11 cellular contexts compared by ENCODE assay signal in genomic region chr17:60887607-60888028, GRCh38.
DNase-seq lines count a peak whose midpoint lies in the region; ATAC-seq and TF ChIP-seq lines count a peak whose summit lies in the region.
"Had no signal": no experiment of that assay in that cellular context is flagged by ENCODE, and none has a peak within 500 bp of the region (broad histone marks: within the 10 kb centered on the region; RNA-seq: fewer than 3 reads in every experiment).

No MANE protein-coding gene starts in this region.

- H3K27ac Mint-ChIP-seq in activated CD4-positive, alpha-beta T cell treated with anti-CD3 and anti-CD28 coated beads, Interleukin-2, amount 10 ng/mL, durations not matched to agents 24 days and 14 days: no peak overlapping the region
- H3K27ac Mint-ChIP-seq in stimulated activated effector memory CD8-positive, alpha-beta T cell treated with anti-CD3 and anti-CD28 coated beads, Interleukin-12 subunit alpha, Interleukin-12 subunit beta, amount 100 ng/mL, for 72 hours: peak overlapping the region; percentile 69

- no TSS peak for BruUV-seq in PC-3 (replicated peaks; lab: Mats Ljungman, UMichigan)

- POLR2A ChIA-PET in PC-3 (lab: Charles Lee; ENCODE audit: unreplicated experiment): interaction anchor here (0.9 kb wide), 1 partner anchor 70 kb away, joined by 4 read pairs; no protein-coding TSS in a partner anchor

- no peaks in the 10 kb centered on the region for H3F3A ChIP-seq in PC-3 (ENCODE audit: low read length, unreplicated experiment)

- H3K9me3 Mint-ChIP-seq in activated CD4-positive, alpha-beta T cell treated with anti-CD3 and anti-CD28 coated beads, Interleukin-2, amount 10 ng/mL, durations not matched to agents 24 days and 14 days: no peaks in the 10 kb centered on the region
- no peaks in the 10 kb centered on the region for H3K9me3 Mint-ChIP-seq in stimulated activated effector memory CD8-positive, alpha-beta T cell treated with anti-CD3 and anti-CD28 coated beads, Interleukin-12 subunit alpha, Interleukin-12 subunit beta, amount 100 ng/mL, for 72 hours

- no peaks in the 10 kb centered on the region for H3K9me2 ChIP-seq in PC-3 (replicated peaks; ENCODE audit: low read length)

- H3K4me3 Mint-ChIP-seq in activated CD4-positive, alpha-beta T cell treated with anti-CD3 and anti-CD28 coated beads, Interleukin-2, amount 10 ng/mL, durations not matched to agents 24 days and 14 days: peak overlapping the region; percentile 12
- H3K4me3 Mint-ChIP-seq in stimulated activated effector memory CD8-positive, alpha-beta T cell treated with anti-CD3 and anti-CD28 coated beads, Interleukin-12 subunit alpha, Interleukin-12 subunit beta, amount 100 ng/mL, for 72 hours: peak overlapping the region; percentile 63

- no peak for DNase-seq in activated CD4-positive, alpha-beta T cell treated with anti-CD3 and anti-CD28 coated beads, Interleukin-2, amount 10 ng/mL, durations not matched to agents 24 days and 14 days
- DNase-seq in activated CD4-positive, alpha-beta T cell treated with anti-CD3 and anti-CD28 coated beads for 48 hours: no peak
- DNase-seq in PC-3 (peak; percentile 29), foreskin keratinocyte (no peak), tibial nerve (ENCODE audit: low spot score in 2 of 2) (no peak), HPDE6-E6E7 (ENCODE audit: extremely low spot score) (no peak)
- DNase-seq in stimulated activated effector memory CD8-positive, alpha-beta T cell treated with anti-CD3 and anti-CD28 coated beads, Interleukin-12 subunit alpha, Interleukin-12 subunit beta, amount 100 ng/mL, for 72 hours (ENCODE audit: low spot score in 2 of 2): no peak
- DNase-seq: activated CD4-positive, alpha-beta T cell treated with anti-CD3 and anti-CD28 coated beads, Interleukin-2, amount 50 U/mL, for 4 hours; C1 segment of cervical spinal cord; GOT3 had no signal

- no peak; the same call in 1 of the 2 replicates for ATAC-seq in PC-3
- ATAC-seq in foreskin keratinocyte: no peak
- ATAC-seq in stimulated activated effector memory CD8-positive, alpha-beta T cell treated with anti-CD3 and anti-CD28 coated beads, Interleukin-12 subunit alpha, Interleukin-12 subunit beta, amount 100 ng/mL, for 72 hours: no peak
- no peak for ATAC-seq in HG03432 (IDR thresholded peaks at IDR 0.05; ENCODE audit: unreplicated experiment)

- H3K79me2 ChIP-seq in PC-3 (ENCODE audit: low read length): peaks cover 9% of the 10 kb centered on the region

- peaks cover 25% of the 10 kb centered on the region for H3K4me1 ChIP-seq in PC-3 (ENCODE audit: insufficient read depth, low read length)
- H3K4me1 ChIP-seq in foreskin keratinocyte: peaks cover 11% of the 10 kb centered on the region
- H3K4me1 ChIP-seq in tibial nerve: peaks cover 0 to 13% (median 0%) of the 10 kb centered on the region in 4 donors

- H3K4me2 ChIP-seq in PC-3 (ENCODE audit: low read length): peak overlapping the region; percentile 87

- H3K36me3 Mint-ChIP-seq in activated CD4-positive, alpha-beta T cell treated with anti-CD3 and anti-CD28 coated beads, Interleukin-2, amount 10 ng/mL, durations not matched to agents 24 days and 14 days (ENCODE audit: low read depth): no peaks in the 10 kb centered on the region
- H3K36me3 Mint-ChIP-seq in stimulated activated effector memory CD8-positive, alpha-beta T cell treated with anti-CD3 and anti-CD28 coated beads, Interleukin-12 subunit alpha, Interleukin-12 subunit beta, amount 100 ng/mL, for 72 hours: no peaks in the 10 kb centered on the region

- H3K27me3 ChIP-seq in PC-3 (ENCODE audit: low read length) (no peaks in the 10 kb centered on the region), foreskin keratinocyte (no peaks in the 10 kb centered on the region), tibial nerve (no peaks in the 10 kb centered on the region)

- H3K27me3 Mint-ChIP-seq in activated CD4-positive, alpha-beta T cell treated with anti-CD3 and anti-CD28 coated beads, Interleukin-2, amount 10 ng/mL, durations not matched to agents 24 days and 14 days: no peaks in the 10 kb centered on the region

- H4K20me1 ChIP-seq in PC-3 (ENCODE audit: low read length): no peaks in the 10 kb centered on the region

- H2AFZ ChIP-seq in PC-3 (ENCODE audit: low read length): peak overlapping the region; percentile 79

- intact Hi-C loops in activated CD4-positive, alpha-beta T cell treated with anti-CD3 and anti-CD28 coated beads, Interleukin-2, amount 10 ng/mL, durations not matched to agents 24 days and 14 days (cut with micrococcal nuclease): no loop called here
- intact Hi-C loops in PC-3 (cut with micrococcal nuclease): no loop called here

- no peak for TF ChIP-seq POLR2A in tibial nerve (IDR thresholded peaks at IDR 0.05)

- TF ChIP-seq EP300 in tibial nerve (IDR thresholded peaks at IDR 0.05): no peak

- H3K27ac ChIP-seq in PC-3 (ENCODE audit: low read length) (peak overlapping the region; percentile 53), foreskin keratinocyte (peak overlapping the region; percentile 89), tibial nerve (no peak overlapping the region)

- TF ChIP-seq CTCF in PC-3 (conservative IDR thresholded peaks at IDR 0.05; ENCODE audit: low read depth, low read length) (no peak), foreskin keratinocyte (conservative IDR thresholded peaks at IDR 0.05) (no peak), tibial nerve (IDR thresholded peaks at IDR 0.05) (no peak)

- H3K9ac ChIP-seq in PC-3 (ENCODE audit: low read length): peak overlapping the region; percentile 71

- H3K4me3 ChIP-seq in PC-3 (ENCODE audit: low read length): peak overlapping the region; percentile 70
- no peak overlapping the region for H3K4me3 ChIP-seq in tibial nerve

- CTCF ChIA-PET in PC-3 (lab: Charles Lee): no interaction called here

- H3K36me3 ChIP-seq in PC-3 (ENCODE audit: low read depth, low read length) (no peaks in the 10 kb centered on the region), tibial nerve (no peaks in the 10 kb centered on the region)

- no peaks in the 10 kb centered on the region for H3K4me1 Mint-ChIP-seq in activated CD4-positive, alpha-beta T cell treated with anti-CD3 and anti-CD28 coated beads, Interleukin-2, amount 10 ng/mL, durations not matched to agents 24 days and 14 days
- H3K4me1 Mint-ChIP-seq in stimulated activated effector memory CD8-positive, alpha-beta T cell treated with anti-CD3 and anti-CD28 coated beads, Interleukin-12 subunit alpha, Interleukin-12 subunit beta, amount 100 ng/mL, for 72 hours: no peaks in the 10 kb centered on the region

- H3K9me3 ChIP-seq in PC-3 (ENCODE audit: low read length) (no peaks in the 10 kb centered on the region), tibial nerve (no peaks in the 10 kb centered on the region)

Comparison
In these comparisons a context has a peak if more than half of its experiments do, and no peak if none do; other contexts are left out.
1. H3K27ac ChIP-seq: peak in PC-3 (single experiment) and foreskin keratinocyte (single experiment); none in tibial nerve (0 of 4).